Comparison of ENCODE assay signal across 1 cellular context in genomic region chr4:99893991-99894981, GRCh38.
A peak's percentile ranks its signal among the peaks of the same experiment; 100 is the strongest.
TF ChIP-seq lines count a peak whose summit lies in the region.

LAMTOR3 (minus strand) TSS chr4:99894427; CDS start chr4:99893963, 464 bp downstream.

TF ChIP-seq in HepG2, 621 proteins besides CTCF, POLR2A, EP300 and RAD21 (continued from another document and continues in another):
- TF ChIP-seq CREB1 (IDR thresholded peaks at IDR 0.05) (peak; percentile 58; the same call in 1 of the 2 replicates), CREB1 (CRISPR knock-in tag; IDR thresholded peaks at IDR 0.05) (peak; percentile 80), IRX3 (CRISPR knock-in tag; IDR thresholded peaks at IDR 0.05; ENCODE audit: borderline replicate concordance, low read depth) (no peak), ARID2 (CRISPR knock-in tag; IDR thresholded peaks at IDR 0.05; ENCODE audit: borderline replicate concordance) (no peak), BCL6 (CRISPR knock-in tag; IDR thresholded peaks at IDR 0.05) (peak; percentile 46; the same call in 1 of the 2 replicates), RBFOX2 (IDR thresholded peaks at IDR 0.05; ENCODE audit: low read depth, low read length) (0 out of 2 replicates have a peak, but pooled peaks have one; percentile 22), ZFP91 (CRISPR knock-in tag; IDR thresholded peaks at IDR 0.05; ENCODE audit: borderline replicate concordance) (0 out of 2 replicates have a peak, but pooled peaks have one; percentile 52), ZNF570 (CRISPR knock-in tag; IDR thresholded peaks at IDR 0.05; ENCODE audit: borderline replicate concordance) (no peak), HNRNPLL (IDR thresholded peaks at IDR 0.05; ENCODE audit: low read depth, low read length, poor library complexity, severe bottlenecking) (peak; percentile 96), ZNF281 (CRISPR knock-in tag; IDR thresholded peaks at IDR 0.05; ENCODE audit: borderline replicate concordance) (peak; percentile 67), ZNF263 (CRISPR knock-in tag; IDR thresholded peaks at IDR 0.05) (peak; percentile 80), ZBTB25 (CRISPR knock-in tag; IDR thresholded peaks at IDR 0.05) (peak; percentile 44; the same call in 1 of the 2 replicates), POLR2G (IDR thresholded peaks at IDR 0.05; ENCODE audit: low read depth, low read length) (peak; percentile 72), PATZ1 (CRISPR knock-in tag; IDR thresholded peaks at IDR 0.05) (peak; percentile 47; the same call in 1 of the 2 replicates), NAIF1 (CRISPR knock-in tag; IDR thresholded peaks at IDR 0.05; ENCODE audit: borderline replicate concordance) (0 out of 2 replicates have a peak, but pooled peaks have one; percentile 76), CBFB (CRISPR knock-in tag; IDR thresholded peaks at IDR 0.05) (0 out of 2 replicates have a peak, but pooled peaks have one; percentile 42), CREM (IDR thresholded peaks at IDR 0.05) (peak; percentile 84), CREM (CRISPR knock-in tag; IDR thresholded peaks at IDR 0.05) (no peak), KDM1A (CRISPR knock-in tag; IDR thresholded peaks at IDR 0.05) (no peak), SAP130 (CRISPR knock-in tag; IDR thresholded peaks at IDR 0.05; ENCODE audit: low read depth) (peak; percentile 96), GPN1 (CRISPR knock-in tag; IDR thresholded peaks at IDR 0.05; ENCODE audit: borderline replicate concordance) (no peak), KDM4B (CRISPR knock-in tag; IDR thresholded peaks at IDR 0.05) (0 out of 2 replicates have a peak, but pooled peaks have one; percentile 43), NFE2L1 (CRISPR knock-in tag; IDR thresholded peaks at IDR 0.05; ENCODE audit: borderline replicate concordance) (no peak), TGIF2 (CRISPR knock-in tag; IDR thresholded peaks at IDR 0.05) (peak; percentile 96), ARHGAP35 (CRISPR knock-in tag; IDR thresholded peaks at IDR 0.05; ENCODE audit: borderline replicate concordance) (no peak), PHF8 (CRISPR knock-in tag; IDR thresholded peaks at IDR 0.05) (peak; percentile 82), SP1 (IDR thresholded peaks at IDR 0.05) (no peak), SP1 (CRISPR knock-in tag; IDR thresholded peaks at IDR 0.05) (0 out of 2 replicates have a peak, but pooled peaks have one; percentile 36), NFYC (CRISPR knock-in tag; IDR thresholded peaks at IDR 0.05) (no peak), MXD3 (CRISPR knock-in tag; IDR thresholded peaks at IDR 0.05) (no peak), TFDP2 (CRISPR knock-in tag; IDR thresholded peaks at IDR 0.05) (peak; percentile 71), YEATS2 (CRISPR knock-in tag; IDR thresholded peaks at IDR 0.05; ENCODE audit: borderline replicate concordance) (peak; percentile 90; the same call in 1 of the 2 replicates), ARID5B (CRISPR knock-in tag; IDR thresholded peaks at IDR 0.05) (peak; percentile 53), REST (IDR thresholded peaks at IDR 0.05; ENCODE audit: borderline replicate concordance in 1 of 2, low read depth in 1 of 2, low read length in 2 of 2) (peak in 1 of 2 experiments; percentile 17; a peak in 1 of 4 replicates), MAZ (IDR thresholded peaks at IDR 0.05; ENCODE audit: borderline replicate concordance, low read depth, low read length) (0 out of 2 replicates have a peak, but pooled peaks have one; percentile 63), MAZ (CRISPR knock-in tag; IDR thresholded peaks at IDR 0.05; ENCODE audit: low read depth) (peak; percentile 48; the same call in 1 of the 2 replicates), SIX4 (CRISPR knock-in tag; IDR thresholded peaks at IDR 0.05) (no peak), HIC2 (CRISPR knock-in tag; IDR thresholded peaks at IDR 0.05; ENCODE audit: low read depth) (no peak), ZFP37 (CRISPR knock-in tag; IDR thresholded peaks at IDR 0.05; ENCODE audit: borderline replicate concordance) (no peak), ZNF543 (CRISPR knock-in tag; IDR thresholded peaks at IDR 0.05) (0 out of 2 replicates have a peak, but pooled peaks have one; percentile 11), HMG20B (CRISPR knock-in tag; conservative IDR thresholded peaks at IDR 0.05) (0 out of 2 replicates have a peak, but pooled peaks have one; percentile 9)
